ENCODE assay signal across 8 cellular contexts in genomic region chr1:247331526-247332214, GRCh38. TPM values are rescaled to one million over a fixed set of nuclear protein-coding genes. Genes with fewer than 3 reads are reported as not detected.
DNase-seq lines count a peak whose midpoint lies in the region.

ZNF496 (minus strand) TSS chr1:247331867; CDS start chr1:247329578, 2,289 bp downstream.

- no peaks in the 10 kb centered on the region for H3K9me3 ChIP-seq in SJCRH30 (replicated peaks)
- H3K9me3 ChIP-seq in thymus (ENCODE audit: control insufficient read depth): no peaks in the 10 kb centered on the region

- peak within 1 kb of the TSS; percentile 93 for H3K27ac ChIP-seq in SJCRH30
- H3K27ac ChIP-seq in thymus (ENCODE audit: low read depth): peak within 1 kb of the TSS; percentile 93

- WGBS in thymus: under 1% methylated on average over 92 of the region's 92 CpGs

- H3K4me3 ChIP-seq in H7 (ENCODE audit: insufficient read depth, low read depth, low read length) (peak within 1 kb of the TSS; percentile 99), SJCRH30 (peak within 1 kb of the TSS; percentile 99), thymus (ENCODE audit: low read length) (peak within 1 kb of the TSS; percentile 84)

- peak; percentile 67 for DNase-seq in GDM1 (lab: John Stamatoyannopoulos, UW)
- peak; percentile 99 for DNase-seq in H7
- DNase-seq in LoVo (ENCODE audit: low spot score): peak; percentile 59
- peak; percentile 91 to 92 for DNase-seq in SJCRH30
- peak; percentile 74 for DNase-seq in activated naive CD4-positive, alpha-beta T cell treated with anti-CD3 and anti-CD28 coated beads, Interleukin-2, amount 50 U/mL, for 16 hours
- peak; percentile 60 for DNase-seq in globus pallidus (ENCODE audit: low spot score)
- DNase-seq in occipital lobe (lab: John Stamatoyannopoulos, UW): peak; percentile 66

- H3K27me3 ChIP-seq in H7 (ENCODE audit: control insufficient read depth, insufficient read depth, low read length): no peaks in the 10 kb centered on the region
- H3K27me3 ChIP-seq in SJCRH30: no peaks in the 10 kb centered on the region
- no peaks in the 10 kb centered on the region for H3K27me3 ChIP-seq in thymus (ENCODE audit: control insufficient read depth, insufficient read depth)

- peaks cover 23% of the 10 kb centered on the region for H3K36me3 ChIP-seq in H7 (replicated peaks; ENCODE audit: control insufficient read depth, insufficient read depth, low read length)
- peaks cover 24% of the 10 kb centered on the region for H3K36me3 ChIP-seq in SJCRH30
- peaks cover 19% of the 10 kb centered on the region for H3K36me3 ChIP-seq in thymus (ENCODE audit: control insufficient read depth, insufficient read depth)

- peaks cover 11% of the 10 kb centered on the region; the same call in 1 of the 2 replicates for H3K4me1 ChIP-seq in SJCRH30
- peaks cover 73% of the 10 kb centered on the region for H3K4me1 ChIP-seq in thymus (ENCODE audit: control insufficient read depth, insufficient read depth, low read length)

RNA-seq across cellular contexts. Expression of gene ZNF496, which starts in this region (rescaled TPM):
- total RNA-seq in H7 (2014; rRNA removed; shearing (Covaris generic)): 127 and 150 TPM in 2 replicates
- 33.5 and 35.2 TPM in 2 replicates for total RNA-seq in SJCRH30 (2014; rRNA removed; shearing (Covaris generic))
- total RNA-seq in occipital lobe: 18.6 TPM
- polyA plus RNA-seq in thymus: 40.0 TPM

Comparison
In these comparisons a context has a peak if more than half of its experiments do, and no peak if none do; other contexts are left out.
1. Peak in every context shown above with its lines: DNase-seq, H3K4me3 ChIP-seq and H3K27ac ChIP-seq.